ENCODE assay signal across 16 cellular contexts in genomic region chr4:1883583-1883982, GRCh38.
"Had no signal": no experiment of that assay in that cellular context is flagged by ENCODE, and none has a peak within 500 bp of the region (broad histone marks: within the 10 kb centered on the region; RNA-seq: fewer than 3 reads in every experiment).

No MANE protein-coding gene starts in this region.

- H3K9me3 ChIP-seq: sigmoid colon, suprapubic skin had no signal

- H3K27me3 ChIP-seq: sigmoid colon, suprapubic skin had no signal

- DNase-seq: activated CD4-positive, alpha-beta T cell treated with anti-CD3 and anti-CD28 coated beads for 1 hour; activated CD8-positive, alpha-beta memory T cell treated with anti-CD3 and anti-CD28 coated beads, Interleukin-2, amount 50 U/mL, for 4 hours; activated CD8-positive, alpha-beta T cell treated with anti-CD3 and anti-CD28 coated beads for 36 hours; amygdala; endodermal cell; naive thymus-derived CD4-positive, alpha-beta T cell; nucleus accumbens; sigmoid colon; stimulated activated CD4-positive, alpha-beta T cell treated with anti-CD3 and anti-CD28 coated beads, Interleukin-12 subunit alpha, Interleukin-12 subunit beta, amount 100 ng/mL, for 4 hours; stimulated activated CD4-positive, alpha-beta T cell treated with anti-CD3 and anti-CD28 coated beads, Interleukin-2, amount 100 ng/mL, for 48 hours; stimulated activated naive CD8-positive, alpha-beta T cell treated with anti-CD3 and anti-CD28 coated beads, Interleukin-15, Interleukin-2, amounts not matched to agents 100 U/mL and 50 U/mL, for 24 hours had no signal

- H3K9me3 Mint-ChIP-seq: activated CD8-positive, alpha-beta T cell treated with anti-CD3 and anti-CD28 coated beads for 36 hours; activated naive CD4-positive, alpha-beta T cell treated with anti-CD3 and anti-CD28 coated beads, Interleukin-2, amount 50 U/mL, for 24 hours; activated T-helper 1 cell treated with anti-CD3 and anti-CD28 coated beads, Interleukin-12 subunit alpha, Interleukin-12 subunit beta, Interleukin-2, Interleukin-4 antibody, amounts not matched to agents 30 ng/mL and 10 ng/mL and 1 ng/mL, durations not matched to agents 14 hours and 24 hours and 36 hours; endodermal cell had no signal

- H3K27ac ChIP-seq: sigmoid colon, suprapubic skin had no signal

- H3K4me1 ChIP-seq: suprapubic skin had no signal

- H3K27me3 Mint-ChIP-seq: activated CD8-positive, alpha-beta T cell treated with anti-CD3 and anti-CD28 coated beads for 36 hours; activated naive CD4-positive, alpha-beta T cell treated with anti-CD3 and anti-CD28 coated beads, Interleukin-2, amount 50 U/mL, for 24 hours; brain; naive thymus-derived CD4-positive, alpha-beta T cell had no signal

- H3K36me3 ChIP-seq: sigmoid colon, suprapubic skin had no signal

- H3K36me3 Mint-ChIP-seq: activated naive CD4-positive, alpha-beta T cell treated with anti-CD3 and anti-CD28 coated beads, Interleukin-2, amount 50 U/mL, for 24 hours had no signal

- H3K27ac Mint-ChIP-seq: activated CD8-positive, alpha-beta T cell treated with anti-CD3 and anti-CD28 coated beads for 36 hours; activated naive CD4-positive, alpha-beta T cell treated with anti-CD3 and anti-CD28 coated beads, Interleukin-2, amount 50 U/mL, for 24 hours; activated T-helper 1 cell treated with anti-CD3 and anti-CD28 coated beads, Interleukin-12 subunit alpha, Interleukin-12 subunit beta, Interleukin-2, Interleukin-4 antibody, amounts not matched to agents 30 ng/mL and 10 ng/mL and 1 ng/mL, durations not matched to agents 14 hours and 24 hours and 36 hours; endodermal cell had no signal

- H3K4me3 ChIP-seq: lung, sigmoid colon, suprapubic skin had no signal

- ATAC-seq: activated CD8-positive, alpha-beta T cell treated with anti-CD3 and anti-CD28 coated beads for 36 hours; naive thymus-derived CD4-positive, alpha-beta T cell; stimulated activated naive CD8-positive, alpha-beta T cell treated with anti-CD3 and anti-CD28 coated beads, Interleukin-15, Interleukin-2, amounts not matched to agents 100 U/mL and 50 U/mL, for 24 hours had no signal

- H3K4me3 Mint-ChIP-seq: activated CD8-positive, alpha-beta T cell treated with anti-CD3 and anti-CD28 coated beads for 36 hours; activated naive CD4-positive, alpha-beta T cell treated with anti-CD3 and anti-CD28 coated beads, Interleukin-2, amount 50 U/mL, for 24 hours; activated T-helper 1 cell treated with anti-CD3 and anti-CD28 coated beads, Interleukin-12 subunit alpha, Interleukin-12 subunit beta, Interleukin-2, Interleukin-4 antibody, amounts not matched to agents 30 ng/mL and 10 ng/mL and 1 ng/mL, durations not matched to agents 14 hours and 24 hours and 36 hours; brain; endodermal cell; naive thymus-derived CD4-positive, alpha-beta T cell had no signal
